ENCODE assay signal across 8 cellular contexts in genomic region chr7:73606801-73607691, GRCh38. TPM values are rescaled to one million over a fixed set of nuclear protein-coding genes. Genes with fewer than 3 reads are reported as not detected.
DNase-seq lines count a peak whose midpoint lies in the region; ATAC-seq and TF ChIP-seq lines count a peak whose summit lies in the region.

No MANE protein-coding gene starts in this region.

- peak; percentile 75 to 81 for ATAC-seq in lower lobe of right lung
- ATAC-seq in GM19328 (IDR thresholded peaks at IDR 0.05; ENCODE audit: unreplicated experiment) = no peak
- ATAC-seq in GM21447 (IDR thresholded peaks at IDR 0.05; ENCODE audit: unreplicated experiment) = no peak

- H3K36me3 ChIP-seq in lower lobe of right lung = no peaks in the 10 kb centered on the region

- TF ChIP-seq CTCF in GM12874 (IDR thresholded peaks at IDR 0.05; ENCODE audit: insufficient read depth, low read depth, low read length) (peak; percentile 92), lower lobe of right lung (IDR thresholded peaks at IDR 0.05) (peak; percentile 93)

- H3K4me1 ChIP-seq in lower lobe of right lung = peaks cover 5% of the 10 kb centered on the region

- no peak overlapping the region for H3K4me3 ChIP-seq in lower lobe of right lung

- no peaks in the 10 kb centered on the region for H3K9me3 ChIP-seq in lower lobe of right lung

- peaks cover 13% of the 10 kb centered on the region for H3K27me3 Mint-ChIP-seq in activated CD4-positive, alpha-beta T cell treated with anti-CD3 and anti-CD28 coated beads, Interleukin-2, amount 10 ng/mL, durations not matched to agents 24 days and 14 days

- DNase-seq in NCI-H1092 treated with DMSO at 0.1 percent for 48 hours (lab: John Stamatoyannopoulos, UW) = peak; percentile 33
- peak; percentile 90 for DNase-seq in activated CD4-positive, alpha-beta T cell treated with anti-CD3 and anti-CD28 coated beads, Interleukin-2, amount 10 ng/mL, durations not matched to agents 24 days and 14 days
- DNase-seq in dermis blood vessel endothelial cell = peak; percentile 63
- DNase-seq in lower lobe of right lung = peak; percentile 72
- DNase-seq in stimulated activated CD8-positive, alpha-beta memory T cell treated with anti-CD3 and anti-CD28 coated beads, Interleukin-2, amount 100 ng/mL, for 48 hours (ENCODE audit: low read depth in 2 of 2) = peak; percentile 54 to 60

- no peaks in the 10 kb centered on the region for H3K4me1 Mint-ChIP-seq in activated CD4-positive, alpha-beta T cell treated with anti-CD3 and anti-CD28 coated beads, Interleukin-2, amount 10 ng/mL, durations not matched to agents 24 days and 14 days

- no peaks in the 10 kb centered on the region for H3K36me3 Mint-ChIP-seq in activated CD4-positive, alpha-beta T cell treated with anti-CD3 and anti-CD28 coated beads, Interleukin-2, amount 10 ng/mL, durations not matched to agents 24 days and 14 days (ENCODE audit: low read depth)

- H3K9me3 Mint-ChIP-seq in activated CD4-positive, alpha-beta T cell treated with anti-CD3 and anti-CD28 coated beads, Interleukin-2, amount 10 ng/mL, durations not matched to agents 24 days and 14 days = no peaks in the 10 kb centered on the region

- H3K4me3 Mint-ChIP-seq in activated CD4-positive, alpha-beta T cell treated with anti-CD3 and anti-CD28 coated beads, Interleukin-2, amount 10 ng/mL, durations not matched to agents 24 days and 14 days = no peak overlapping the region

- no peak overlapping the region for H3K27ac Mint-ChIP-seq in activated CD4-positive, alpha-beta T cell treated with anti-CD3 and anti-CD28 coated beads, Interleukin-2, amount 10 ng/mL, durations not matched to agents 24 days and 14 days

- intact Hi-C loops in activated CD4-positive, alpha-beta T cell treated with anti-CD3 and anti-CD28 coated beads, Interleukin-2, amount 10 ng/mL, durations not matched to agents 24 days and 14 days (cut with micrococcal nuclease) = loop anchor here (1.0 to 5.0 kb wide), 5 partner anchors 40 to 250 kb away; partner anchors contain the start of gene VPS37D
- intact Hi-C loops in lower lobe of right lung (cut with DNase I) = loop anchor here (10.0 kb wide), 1 partner anchor 118 kb away; no protein-coding TSS in a partner anchor

- H3K27ac ChIP-seq in lower lobe of right lung = no peak overlapping the region

- peaks cover 31% of the 10 kb centered on the region for H3K27me3 ChIP-seq in lower lobe of right lung (ENCODE audit: low read depth)

RNA-seq across cellular contexts. Expression of gene MLXIPL, which starts 17.3 kb away (rescaled TPM):
- not detected in 2 replicates for total RNA-seq in activated CD4-positive, alpha-beta T cell treated with anti-CD3 and anti-CD28 coated beads, Interleukin-2, amount 10 ng/mL, durations not matched to agents 24 days and 14 days
- total RNA-seq in dermis blood vessel endothelial cell (not detected in 2 replicates), lower lobe of right lung (10.7 TPM)

RNA-seq across cellular contexts. Expression of gene TBL2, which starts 28.7 kb away (rescaled TPM):
- total RNA-seq in activated CD4-positive, alpha-beta T cell treated with anti-CD3 and anti-CD28 coated beads, Interleukin-2, amount 10 ng/mL, durations not matched to agents 24 days and 14 days = 41.4 and 49.1 TPM in 2 replicates
- total RNA-seq in dermis blood vessel endothelial cell = 55.0 and 68.1 TPM in 2 replicates
- 27.9 TPM for total RNA-seq in lower lobe of right lung

RNA-seq across cellular contexts. Expression of gene BCL7B, which starts 49.6 kb away (rescaled TPM):
- total RNA-seq in activated CD4-positive, alpha-beta T cell treated with anti-CD3 and anti-CD28 coated beads, Interleukin-2, amount 10 ng/mL, durations not matched to agents 24 days and 14 days = 73.8 and 75.9 TPM in 2 replicates
- total RNA-seq in dermis blood vessel endothelial cell (18.5 and 32.2 TPM in 2 replicates), lower lobe of right lung (52.8 TPM)

Comparison
In these comparisons a context has a peak if more than half of its experiments do, and no peak if none do; other contexts are left out.
1. DNase-seq: peak in every context shown above with its lines; median percentile 90 in activated CD4-positive, alpha-beta T cell treated with anti-CD3 and anti-CD28 coated beads, Interleukin-2, amount 10 ng/mL, durations not matched to agents 24 days and 14 days; 72 in lower lobe of right lung; 63 in dermis blood vessel endothelial cell; 57 in stimulated activated CD8-positive, alpha-beta memory T cell treated with anti-CD3 and anti-CD28 coated beads, Interleukin-2, amount 100 ng/mL, for 48 hours; 33 in NCI-H1092 treated with DMSO at 0.1 percent for 48 hours.
2. ATAC-seq: peak in lower lobe of right lung (2 of 2); none in GM19328 (single experiment) and GM21447 (single experiment).
3. RNA of gene MLXIPL, which starts 17.3 kb away (total RNA-seq): 10.7 TPM in lower lobe of right lung (single experiment); not detected in activated CD4-positive, alpha-beta T cell treated with anti-CD3 and anti-CD28 coated beads, Interleukin-2, amount 10 ng/mL, durations not matched to agents 24 days and 14 days and not detected in dermis blood vessel endothelial cell; every median in the first group is over 10 times any median in the second.